In genomic region chrX:38561951-38562719, GRCh38 we compare ENCODE assay signal across 8 cellular contexts. TPM values are rescaled to one million over a fixed set of nuclear protein-coding genes. Genes with fewer than 3 reads are reported as not detected.
DNase-seq lines count a peak whose midpoint lies in the region; ATAC-seq and TF ChIP-seq lines count a peak whose summit lies in the region.

No MANE protein-coding gene starts in this region.

- H3K27me3 ChIP-seq in CD8-positive, alpha-beta T cell (ENCODE audit: insufficient read depth, low read length) = no peaks in the 10 kb centered on the region
- H3K27me3 ChIP-seq in heart right ventricle = peaks cover 0 to 9% (median 0%) of the 10 kb centered on the region in 7 donors

- ATAC-seq in CD8-positive, alpha-beta T cell = no peak
- ATAC-seq in heart right ventricle = peak; percentile 24 to 72 (median 52)

- H3K9me3 ChIP-seq in CD8-positive, alpha-beta T cell (ENCODE audit: low read length) = no peaks in the 10 kb centered on the region
- no peaks in the 10 kb centered on the region for H3K9me3 ChIP-seq in heart right ventricle

- WGBS in heart right ventricle, 2 donors = 0 to 1% methylated on average over 20 to 32 of the region's 38 CpGs

- H3K27me3 Mint-ChIP-seq in CD8-positive, alpha-beta T cell (ENCODE audit: low read depth) = no peaks in the 10 kb centered on the region
- H3K27me3 Mint-ChIP-seq in activated naive CD4-positive, alpha-beta T cell treated with anti-CD3 and anti-CD28 coated beads for 36 hours (ENCODE audit: low read depth) = no peaks in the 10 kb centered on the region
- peaks cover 5% of the 10 kb centered on the region for H3K27me3 Mint-ChIP-seq in osteocyte (ENCODE audit: unreplicated experiment)

- H3K4me3 ChIP-seq in CD8-positive, alpha-beta T cell (ENCODE audit: low read depth, low read length) = peak overlapping the region; percentile 60
- H3K4me3 ChIP-seq in heart right ventricle = peak overlapping the region; percentile 47 to 65 (median 59)

- peak in 3 of 7 experiments; percentile 9 to 41 (median 23) for DNase-seq in CD8-positive, alpha-beta T cell
- DNase-seq in NCI-H2081 treated with DMSO at 0.1 percent for 48 hours (lab: John Stamatoyannopoulos, UW) (peak; percentile 9), heart right ventricle (peak; percentile 6 to 21), osteocyte (ENCODE audit: extremely low spot score, unreplicated experiment) (no peak), AG08396 (ENCODE audit: low spot score) (no peak), NCI-H187 treated with DMSO at 0.1 percent for 48 hours (lab: John Stamatoyannopoulos, UW) (no peak), HT-29 (ENCODE audit: low spot score) (no peak)
- DNase-seq in activated naive CD4-positive, alpha-beta T cell treated with anti-CD3 and anti-CD28 coated beads for 36 hours = peak; percentile 8

- H3K27ac ChIP-seq in CD8-positive, alpha-beta T cell (ENCODE audit: low read depth, low read length) = no peak overlapping the region
- H3K27ac ChIP-seq in heart right ventricle = peak overlapping the region in 7 of 10 donors; percentile 19 to 68 (median 41)

- no peak overlapping the region for H3K27ac Mint-ChIP-seq in CD8-positive, alpha-beta T cell
- no peak overlapping the region for H3K27ac Mint-ChIP-seq in activated naive CD4-positive, alpha-beta T cell treated with anti-CD3 and anti-CD28 coated beads for 36 hours
- H3K27ac Mint-ChIP-seq in osteocyte (ENCODE audit: unreplicated experiment) = no peak overlapping the region

- intact Hi-C loops in CD8-positive, alpha-beta T cell (cut with DNase I, micrococcal nuclease) = no loop called here
- intact Hi-C loops in activated naive CD4-positive, alpha-beta T cell treated with anti-CD3 and anti-CD28 coated beads for 36 hours (cut with micrococcal nuclease) = loop anchor here (1.0 kb wide), 1 partner anchor 235 kb away; the partner anchor contains the start of gene RPGR
- intact Hi-C loops in heart right ventricle (cut with DNase I) = loop anchor here in 2 of 10 donors (5.0 to 10.0 kb wide), 3 partner anchors 83 to 227 kb away; no protein-coding TSS in a partner anchor

- H3K36me3 Mint-ChIP-seq in CD8-positive, alpha-beta T cell = no peaks in the 10 kb centered on the region
- no peaks in the 10 kb centered on the region for H3K36me3 Mint-ChIP-seq in activated naive CD4-positive, alpha-beta T cell treated with anti-CD3 and anti-CD28 coated beads for 36 hours (ENCODE audit: low read depth)
- no peaks in the 10 kb centered on the region for H3K36me3 Mint-ChIP-seq in osteocyte (ENCODE audit: unreplicated experiment)

- H3K4me1 Mint-ChIP-seq in CD8-positive, alpha-beta T cell (ENCODE audit: low read depth) = peaks cover 7% of the 10 kb centered on the region
- H3K4me1 Mint-ChIP-seq in activated naive CD4-positive, alpha-beta T cell treated with anti-CD3 and anti-CD28 coated beads for 36 hours (ENCODE audit: low read depth) = no peaks in the 10 kb centered on the region
- no peaks in the 10 kb centered on the region for H3K4me1 Mint-ChIP-seq in osteocyte (ENCODE audit: unreplicated experiment)

- POLR2A ChIA-PET in CD8-positive, alpha-beta T cell (lab: Charles Lee) = interaction anchor here (0.6 kb wide), 1 partner anchor 87 kb away, joined by 3 read pairs; no protein-coding TSS in a partner anchor

- no peaks in the 10 kb centered on the region for H3K36me3 ChIP-seq in CD8-positive, alpha-beta T cell (ENCODE audit: insufficient read depth, low read length)
- no peaks in the 10 kb centered on the region for H3K36me3 ChIP-seq in heart right ventricle

- TF ChIP-seq CTCF in CD8-positive, alpha-beta T cell (IDR thresholded peaks at IDR 0.05) = no peak
- TF ChIP-seq CTCF in heart right ventricle (IDR thresholded peaks at IDR 0.05) (peak in 2 of 9 donors; percentile 16 to 17), osteocyte (IDR thresholded peaks at IDR 0.05) (no peak)

- CTCF ChIA-PET in CD8-positive, alpha-beta T cell (lab: Charles Lee) = no interaction called here
- CTCF ChIA-PET in activated naive CD4-positive, alpha-beta T cell treated with anti-CD3 and anti-CD28 coated beads for 36 hours (lab: Charles Lee) = interaction anchor here (0.7 kb wide), 2 partner anchors 243 to 625 kb away, joined by 4 to 6 read pairs; no protein-coding TSS in a partner anchor

- no peaks in the 10 kb centered on the region for H3K9me3 Mint-ChIP-seq in CD8-positive, alpha-beta T cell
- H3K9me3 Mint-ChIP-seq in activated naive CD4-positive, alpha-beta T cell treated with anti-CD3 and anti-CD28 coated beads for 36 hours = no peaks in the 10 kb centered on the region
- no peaks in the 10 kb centered on the region for H3K9me3 Mint-ChIP-seq in osteocyte (ENCODE audit: unreplicated experiment)

- H3K4me3 Mint-ChIP-seq in CD8-positive, alpha-beta T cell = peak overlapping the region; percentile 83
- H3K4me3 Mint-ChIP-seq in activated naive CD4-positive, alpha-beta T cell treated with anti-CD3 and anti-CD28 coated beads for 36 hours = peak overlapping the region; percentile 79
- H3K4me3 Mint-ChIP-seq in osteocyte (ENCODE audit: unreplicated experiment) = peak overlapping the region; percentile 73

- peaks cover 10% of the 10 kb centered on the region for H3K4me1 ChIP-seq in CD8-positive, alpha-beta T cell (ENCODE audit: insufficient read depth, low read length)
- peaks cover 0 to 16% (median 0%) of the 10 kb centered on the region in 9 donors for H3K4me1 ChIP-seq in heart right ventricle

RNA-seq across cellular contexts. Expression of gene TSPAN7, which starts 0.8 kb away (rescaled TPM):
- total RNA-seq in CD8-positive, alpha-beta T cell = under 1 TPM in 1 of 2 experiments, not detected in 1; 0.52 TPM
- 1 to 10 TPM; 1.8 to 1.9 TPM for total RNA-seq in activated naive CD4-positive, alpha-beta T cell treated with anti-CD3 and anti-CD28 coated beads for 36 hours
- total RNA-seq in heart right ventricle (10 to 100 TPM; 11.1 to 45.1 (median 19.1) TPM), osteocyte (0.40 and 0.86 TPM in 2 replicates)
- polyA plus RNA-seq in heart right ventricle = 10 to 100 TPM; 25.2 to 49.3 TPM
- not detected in 2 replicates for total RNA-seq in HT-29 (2014; rRNA removed; shearing (Covaris generic))

Comparison
In these comparisons a context has a peak if more than half of its experiments do, and no peak if none do; other contexts are left out.
1. DNase-seq: peak in NCI-H2081 treated with DMSO at 0.1 percent for 48 hours (single experiment), activated naive CD4-positive, alpha-beta T cell treated with anti-CD3 and anti-CD28 coated beads for 36 hours (single experiment) and heart right ventricle (2 of 2); none in osteocyte (single experiment), AG08396 (single experiment), NCI-H187 treated with DMSO at 0.1 percent for 48 hours (single experiment) and HT-29 (single experiment).
2. Peak in every context shown above with its lines, with median percentiles within 50 percentile points of each other: H3K4me3 Mint-ChIP-seq.